21 cellular contexts compared by ENCODE assay signal in the genomic region with DNA sequence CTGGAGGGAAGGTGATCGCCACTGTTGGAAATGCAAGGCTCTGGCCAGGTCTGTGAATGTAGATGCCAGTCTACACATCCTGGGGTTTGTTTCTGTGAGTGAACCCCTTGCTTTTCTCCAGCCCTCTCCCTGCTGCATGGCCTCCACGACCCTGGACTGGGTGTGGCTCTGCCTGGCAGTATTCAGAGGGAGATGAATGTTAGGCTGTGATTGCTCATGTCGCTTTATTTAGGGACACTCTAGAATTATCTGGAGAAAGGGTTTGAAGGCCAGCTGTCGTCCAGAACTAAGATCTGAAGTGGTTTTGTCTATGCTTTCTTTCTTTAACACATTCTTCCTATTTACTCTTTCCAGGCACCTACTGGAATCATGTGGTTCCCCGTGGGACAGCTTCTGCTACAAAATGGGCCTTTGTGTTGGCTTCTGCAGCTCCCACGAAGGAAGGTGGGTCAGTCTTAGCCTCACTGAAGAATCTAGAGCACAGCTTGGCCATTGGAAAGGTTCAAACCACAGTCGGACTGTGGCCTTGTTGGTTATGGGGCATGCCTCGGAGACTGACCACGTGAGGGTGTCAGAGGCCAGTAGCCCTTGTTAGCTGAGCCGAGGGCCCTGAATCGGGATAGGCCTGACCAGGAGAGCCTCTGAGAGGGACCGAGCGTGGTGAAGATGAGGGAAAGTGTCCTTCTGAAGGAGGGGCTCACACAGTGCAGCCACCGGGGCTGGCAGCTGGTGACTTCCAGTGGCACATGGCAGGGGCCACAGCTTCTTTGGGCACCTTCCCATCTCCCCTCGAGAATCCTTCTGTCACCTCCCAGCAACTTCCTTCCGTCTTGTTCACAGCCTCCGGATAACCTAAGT. TPM values are rescaled to one million over a fixed set of nuclear protein-coding genes. Genes with fewer than 3 reads are reported as not detected.
DNase-seq lines count a peak whose midpoint lies in the region; ATAC-seq and TF ChIP-seq lines count a peak whose summit lies in the region.
"Had no signal": no experiment of that assay in that cellular context is flagged by ENCODE, and none has a peak within 500 bp of the region (broad histone marks: within the 10 kb centered on the region; RNA-seq: fewer than 3 reads in every experiment).

No MANE protein-coding gene starts in this region.

- TF ChIP-seq CTCF in RWPE1 (conservative IDR thresholded peaks at IDR 0.05; ENCODE audit: low read depth) (no peak), psoas muscle (IDR thresholded peaks at IDR 0.05) (no peak)

- H3K4me1 ChIP-seq in right cardiac atrium (ENCODE audit: control insufficient read depth, insufficient read depth, low read length) (no peaks in the 10 kb centered on the region), psoas muscle (peaks cover 12% of the 10 kb centered on the region)
- H3K4me1 ChIP-seq: Peyer's patch had no signal

- H3K36me3 ChIP-seq in psoas muscle (ENCODE audit: insufficient read depth in 1 of 2, low read depth in 1 of 2): peaks cover 0 to 98% of the 10 kb centered on the region in 2 donors

- H3K36me3 Mint-ChIP-seq in activated naive CD8-positive, alpha-beta T cell treated with anti-CD3 and anti-CD28 coated beads for 36 hours: no peaks in the 10 kb centered on the region

- H3K27me3 ChIP-seq in right cardiac atrium (ENCODE audit: control insufficient read depth, insufficient read depth) (no peaks in the 10 kb centered on the region), psoas muscle (ENCODE audit: insufficient read depth in 3 of 3, low read length in 2 of 3) (no peaks in the 10 kb centered on the region)
- H3K27me3 ChIP-seq: Peyer's patch had no signal

- H3K27ac ChIP-seq in RWPE1 (peak overlapping the region; percentile 12; the same call in 1 of the 2 replicates), right cardiac atrium (ENCODE audit: low read length) (peak overlapping the region; percentile 0), psoas muscle (peak overlapping the region; percentile 81)
- H3K27ac ChIP-seq: C4-2B, Peyer's patch had no signal

- H3K9me3 Mint-ChIP-seq in activated naive CD8-positive, alpha-beta T cell treated with anti-CD3 and anti-CD28 coated beads for 36 hours: no peaks in the 10 kb centered on the region
- H3K9me3 Mint-ChIP-seq: HFFc6, IgD-negative memory B cell had no signal

- H3K9me3 ChIP-seq in right cardiac atrium (ENCODE audit: control insufficient read depth, low read length) (no peaks in the 10 kb centered on the region), psoas muscle (no peaks in the 10 kb centered on the region)
- H3K9me3 ChIP-seq: Peyer's patch had no signal

- H3K27me3 Mint-ChIP-seq in activated naive CD8-positive, alpha-beta T cell treated with anti-CD3 and anti-CD28 coated beads for 36 hours: no peaks in the 10 kb centered on the region
- H3K27me3 Mint-ChIP-seq: IgD-negative memory B cell had no signal

- CTCF ChIA-PET in RWPE1 (lab: Yijun Ruan, JAX): interaction anchor here (0.6 kb wide), 1 partner anchor 43 kb away, joined by 3 read pairs; no protein-coding TSS in a partner anchor

- 84% methylated on average over 17 of the region's 17 CpGs for WGBS in right cardiac atrium
- WGBS in psoas muscle, 3 donors: 43 to 80% (median 66%) methylated on average over 17 of the region's 17 CpGs

- intact Hi-C loops in right cardiac atrium (cut with DNase I) (no loop called here), psoas muscle (cut with DNase I) (no loop called here)

- no peak overlapping the region for H3K27ac Mint-ChIP-seq in activated naive CD8-positive, alpha-beta T cell treated with anti-CD3 and anti-CD28 coated beads for 36 hours
- H3K27ac Mint-ChIP-seq: HFFc6 had no signal

- H3K4me3 Mint-ChIP-seq in activated naive CD8-positive, alpha-beta T cell treated with anti-CD3 and anti-CD28 coated beads for 36 hours: no peak overlapping the region
- H3K4me3 Mint-ChIP-seq: HFFc6, IgD-negative memory B cell had no signal

- H3K4me3 ChIP-seq in right cardiac atrium (ENCODE audit: low read length) (no peak overlapping the region), psoas muscle (no peak overlapping the region)
- H3K4me3 ChIP-seq: Peyer's patch had no signal

- no peak for DNase-seq in RWPE1 (ENCODE audit: low spot score)
- peak; percentile 40 for DNase-seq in cerebellum (ENCODE audit: low spot score)
- no peak for DNase-seq in right cardiac atrium
- no peak for DNase-seq in psoas muscle
- no peak for DNase-seq in activated naive CD8-positive, alpha-beta T cell treated with anti-CD3 and anti-CD28 coated beads for 36 hours
- DNase-seq: DMS 273 treated with DMSO at 0.1 percent for 48 hours, GF-D8, HFFc6, Kasumi-1, MM.1S, NCI-H1092 treated with DMSO at 0.1 percent for 48 hours, NCI-H2081 treated with DMSO at 0.1 percent for 48 hours, NCI-H2227 treated with DMSO at 0.1 percent for 48 hours, NCI-H524, SIG-M5 had no signal

- ATAC-seq in right cardiac atrium: no peak
- peak; percentile 54 to 88 (median 87) for ATAC-seq in psoas muscle
- no peak for ATAC-seq in HG02610 (IDR thresholded peaks at IDR 0.05; ENCODE audit: unreplicated experiment)
- ATAC-seq in GM21390 (IDR thresholded peaks at IDR 0.05; ENCODE audit: unreplicated experiment): no peak
- ATAC-seq in GM21515 (IDR thresholded peaks at IDR 0.05; ENCODE audit: unreplicated experiment): no peak

- POLR2A ChIA-PET in RWPE1 (lab: Yijun Ruan, JAX; ENCODE audit: low non-redundant PET): no interaction called here

- H3K4me1 Mint-ChIP-seq in activated naive CD8-positive, alpha-beta T cell treated with anti-CD3 and anti-CD28 coated beads for 36 hours: no peaks in the 10 kb centered on the region
- H3K4me1 Mint-ChIP-seq: IgD-negative memory B cell had no signal

RNA-seq across cellular contexts. Expression of a gene that starts 59.1 kb away (rescaled TPM):
- total RNA-seq in cerebellum (7.3 TPM), right cardiac atrium (100 to 1,000 TPM; 115 to 134 (median 125) TPM), psoas muscle (100 to 1,000 TPM in 2 of 4 donors, 10 to 100 TPM in 2; 48.1 to 126 (median 98.0) TPM)
- polyA plus RNA-seq in right cardiac atrium (43.1 TPM), psoas muscle (10 to 100 TPM; 22.7 to 74.4 (median 36.6) TPM)
- 10 to 100 TPM; 10.7 to 10.9 TPM for total RNA-seq in activated naive CD8-positive, alpha-beta T cell treated with anti-CD3 and anti-CD28 coated beads for 36 hours

Comparison
In these comparisons a context has a peak if more than half of its experiments do, and no peak if none do; other contexts are left out.
1. H3K27ac ChIP-seq: peak in every context shown above with its lines; median percentile 81 in psoas muscle; 12 in RWPE1; 0 in right cardiac atrium.
2. ATAC-seq: peak in psoas muscle (4 of 4); none in right cardiac atrium (0 of 2), HG02610 (single experiment), GM21390 (single experiment) and GM21515 (single experiment).